In the genomic region with DNA sequence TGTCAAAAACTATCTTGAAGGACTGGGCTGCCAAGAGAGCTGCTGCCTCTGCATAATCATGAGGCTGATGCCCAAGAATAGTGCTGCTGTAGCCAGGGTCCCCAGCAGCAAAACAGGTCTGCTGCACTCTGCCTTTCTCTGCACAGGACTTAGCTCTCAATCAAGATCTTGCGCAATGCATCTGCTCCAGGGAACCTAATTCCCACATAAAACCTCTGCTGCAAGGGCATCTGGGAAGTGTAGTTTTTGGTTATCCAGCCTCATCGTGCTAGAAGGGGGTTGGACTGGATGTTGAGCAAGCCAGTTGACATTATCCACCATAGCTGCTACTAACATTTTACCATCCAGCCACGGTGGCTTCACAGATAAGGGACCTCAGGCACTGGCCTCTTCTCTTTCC, we compare ENCODE assay signal across 1 cellular context.
A peak's percentile ranks its signal among the peaks of the same experiment; 100 is the strongest.
TF ChIP-seq lines count a peak whose summit lies in the region.

No MANE protein-coding gene starts in this region.

TF ChIP-seq in HEK293, 187 proteins besides CTCF, POLR2A, EP300 and RAD21 (continued from another document):
- TF ChIP-seq, protein P1, sequence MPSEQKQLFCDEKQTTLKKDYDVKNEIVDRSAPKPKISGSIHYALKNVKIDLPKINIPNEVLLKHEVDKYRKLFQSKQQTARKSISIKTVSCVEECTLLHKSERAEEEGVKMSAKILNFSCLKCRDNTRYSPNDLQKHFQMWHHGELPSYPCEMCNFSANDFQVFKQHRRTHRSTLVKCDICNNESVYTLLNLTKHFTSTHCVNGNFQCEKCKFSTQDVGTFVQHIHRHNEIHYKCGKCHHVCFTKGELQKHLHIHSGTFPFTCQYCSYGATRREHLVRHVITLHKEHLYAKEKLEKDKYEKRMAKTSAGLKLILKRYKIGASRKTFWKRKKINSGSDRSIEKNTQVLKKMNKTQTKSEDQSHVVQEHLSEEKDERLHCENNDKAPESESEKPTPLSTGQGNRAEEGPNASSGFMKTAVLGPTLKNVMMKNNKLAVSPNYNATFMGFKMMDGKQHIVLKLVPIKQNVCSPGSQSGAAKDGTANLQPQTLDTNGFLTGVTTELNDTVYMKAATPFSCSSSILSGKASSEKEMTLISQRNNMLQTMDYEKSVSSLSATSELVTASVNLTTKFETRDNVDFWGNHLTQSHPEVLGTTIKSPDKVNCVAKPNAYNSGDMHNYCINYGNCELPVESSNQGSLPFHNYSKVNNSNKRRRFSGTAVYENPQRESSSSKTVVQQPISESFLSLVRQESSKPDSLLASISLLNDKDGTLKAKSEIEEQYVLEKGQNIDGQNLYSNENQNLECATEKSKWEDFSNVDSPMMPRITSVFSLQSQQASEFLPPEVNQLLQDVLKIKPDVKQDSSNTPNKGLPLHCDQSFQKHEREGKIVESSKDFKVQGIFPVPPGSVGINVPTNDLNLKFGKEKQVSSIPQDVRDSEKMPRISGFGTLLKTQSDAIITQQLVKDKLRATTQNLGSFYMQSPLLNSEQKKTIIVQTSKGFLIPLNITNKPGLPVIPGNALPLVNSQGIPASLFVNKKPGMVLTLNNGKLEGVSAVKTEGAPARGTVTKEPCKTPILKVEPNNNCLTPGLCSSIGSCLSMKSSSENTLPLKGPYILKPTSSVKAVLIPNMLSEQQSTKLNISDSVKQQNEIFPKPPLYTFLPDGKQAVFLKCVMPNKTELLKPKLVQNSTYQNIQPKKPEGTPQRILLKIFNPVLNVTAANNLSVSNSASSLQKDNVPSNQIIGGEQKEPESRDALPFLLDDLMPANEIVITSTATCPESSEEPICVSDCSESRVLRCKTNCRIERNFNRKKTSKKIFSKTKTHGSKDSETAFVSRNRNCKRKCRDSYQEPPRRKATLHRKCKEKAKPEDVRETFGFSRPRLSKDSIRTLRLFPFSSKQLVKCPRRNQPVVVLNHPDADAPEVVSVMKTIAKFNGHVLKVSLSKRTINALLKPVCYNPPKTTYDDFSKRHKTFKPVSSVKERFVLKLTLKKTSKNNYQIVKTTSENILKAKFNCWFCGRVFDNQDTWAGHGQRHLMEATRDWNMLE (tag by site-specific recombination; conservative IDR thresholded peaks at IDR 0.05; ENCODE audit: low read depth): no peak
- 0 out of 2 replicates have a peak, but pooled peaks have one; percentile 22 for TF ChIP-seq YY2 (tag by site-specific recombination; IDR thresholded peaks at IDR 0.05)
- peak; percentile 71; the same call in 1 of the 2 replicates for TF ChIP-seq ZBTB48 (tag by site-specific recombination; IDR thresholded peaks at IDR 0.05)
- no peak for TF ChIP-seq GLI2 (tag by site-specific recombination; IDR thresholded peaks at IDR 0.05; ENCODE audit: borderline replicate concordance, low read depth)
- no peak for TF ChIP-seq ZNF157 (tag by site-specific recombination; IDR thresholded peaks at IDR 0.05)
- TF ChIP-seq, protein P2, sequence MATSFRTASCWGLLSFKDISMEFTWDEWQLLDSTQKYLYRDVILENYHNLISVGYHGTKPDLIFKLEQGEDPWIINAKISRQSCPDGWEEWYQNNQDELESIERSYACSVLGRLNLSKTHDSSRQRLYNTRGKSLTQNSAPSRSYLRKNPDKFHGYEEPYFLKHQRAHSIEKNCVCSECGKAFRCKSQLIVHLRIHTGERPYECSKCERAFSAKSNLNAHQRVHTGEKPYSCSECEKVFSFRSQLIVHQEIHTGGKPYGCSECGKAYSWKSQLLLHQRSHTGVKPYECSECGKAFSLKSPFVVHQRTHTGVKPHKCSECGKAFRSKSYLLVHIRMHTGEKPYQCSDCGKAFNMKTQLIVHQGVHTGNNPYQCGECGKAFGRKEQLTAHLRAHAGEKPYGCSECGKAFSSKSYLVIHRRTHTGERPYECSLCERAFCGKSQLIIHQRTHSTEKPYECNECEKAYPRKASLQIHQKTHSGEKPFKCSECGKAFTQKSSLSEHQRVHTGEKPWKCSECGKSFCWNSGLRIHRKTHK (tag by site-specific recombination; IDR thresholded peaks at IDR 0.05): no peak
- TF ChIP-seq ZNF623 (tag by site-specific recombination; IDR thresholded peaks at IDR 0.05): no peak
- no peak for TF ChIP-seq ZFP3 (tag by site-specific recombination; IDR thresholded peaks at IDR 0.05; ENCODE audit: low read depth)
- TF ChIP-seq, protein P3, sequence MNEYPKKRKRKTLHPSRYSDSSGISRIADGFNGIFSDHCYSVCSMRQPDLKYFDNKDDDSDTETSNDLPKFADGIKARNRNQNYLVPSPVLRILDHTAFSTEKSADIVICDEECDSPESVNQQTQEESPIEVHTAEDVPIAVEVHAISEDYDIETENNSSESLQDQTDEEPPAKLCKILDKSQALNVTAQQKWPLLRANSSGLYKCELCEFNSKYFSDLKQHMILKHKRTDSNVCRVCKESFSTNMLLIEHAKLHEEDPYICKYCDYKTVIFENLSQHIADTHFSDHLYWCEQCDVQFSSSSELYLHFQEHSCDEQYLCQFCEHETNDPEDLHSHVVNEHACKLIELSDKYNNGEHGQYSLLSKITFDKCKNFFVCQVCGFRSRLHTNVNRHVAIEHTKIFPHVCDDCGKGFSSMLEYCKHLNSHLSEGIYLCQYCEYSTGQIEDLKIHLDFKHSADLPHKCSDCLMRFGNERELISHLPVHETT (tag by site-specific recombination; IDR thresholded peaks at IDR 0.05): no peak
- TF ChIP-seq, protein P4, sequence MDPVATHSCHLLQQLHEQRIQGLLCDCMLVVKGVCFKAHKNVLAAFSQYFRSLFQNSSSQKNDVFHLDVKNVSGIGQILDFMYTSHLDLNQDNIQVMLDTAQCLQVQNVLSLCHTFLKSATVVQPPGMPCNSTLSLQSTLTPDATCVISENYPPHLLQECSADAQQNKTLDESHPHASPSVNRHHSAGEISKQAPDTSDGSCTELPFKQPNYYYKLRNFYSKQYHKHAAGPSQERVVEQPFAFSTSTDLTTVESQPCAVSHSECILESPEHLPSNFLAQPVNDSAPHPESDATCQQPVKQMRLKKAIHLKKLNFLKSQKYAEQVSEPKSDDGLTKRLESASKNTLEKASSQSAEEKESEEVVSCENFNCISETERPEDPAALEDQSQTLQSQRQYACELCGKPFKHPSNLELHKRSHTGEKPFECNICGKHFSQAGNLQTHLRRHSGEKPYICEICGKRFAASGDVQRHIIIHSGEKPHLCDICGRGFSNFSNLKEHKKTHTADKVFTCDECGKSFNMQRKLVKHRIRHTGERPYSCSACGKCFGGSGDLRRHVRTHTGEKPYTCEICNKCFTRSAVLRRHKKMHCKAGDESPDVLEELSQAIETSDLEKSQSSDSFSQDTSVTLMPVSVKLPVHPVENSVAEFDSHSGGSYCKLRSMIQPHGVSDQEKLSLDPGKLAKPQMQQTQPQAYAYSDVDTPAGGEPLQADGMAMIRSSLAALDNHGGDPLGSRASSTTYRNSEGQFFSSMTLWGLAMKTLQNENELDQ (tag by site-specific recombination; IDR thresholded peaks at IDR 0.05; ENCODE audit: low read depth): no peak
- TF ChIP-seq ZNF549 (tag by site-specific recombination; IDR thresholded peaks at IDR 0.05): no peak
- no peak for TF ChIP-seq ZNF23 (tag by site-specific recombination; IDR thresholded peaks at IDR 0.05; ENCODE audit: borderline replicate concordance)
- TF ChIP-seq YY1 (tag by site-specific recombination; IDR thresholded peaks at IDR 0.05): no peak
